In genomic region chr1:205666372-205667166, GRCh38 we compare ENCODE assay signal across 21 cellular contexts. TPM values are rescaled to one million over a fixed set of nuclear protein-coding genes. Genes with fewer than 3 reads are reported as not detected.
DNase-seq lines count a peak whose midpoint lies in the region; ATAC-seq, FAIRE-seq and TF ChIP-seq lines count a peak whose summit lies in the region.
"Had no signal": no experiment of that assay in that cellular context is flagged by ENCODE, and none has a peak within 500 bp of the region (broad histone marks: within the 10 kb centered on the region; RNA-seq: fewer than 3 reads in every experiment).

No MANE protein-coding gene starts in this region.

- H3K9me2 ChIP-seq in SU-DHL-6 (replicated peaks; ENCODE audit: insufficient read depth, low read length) = no peaks in the 10 kb centered on the region

- WGBS in stomach, 5 donors = 44 to 71% (median 63%) methylated on average over 3 to 6 of the region's 6 CpGs

- DNase-seq in GM12891 (ENCODE audit: insufficient read length, low spot score) (no peak), left colon (peak; percentile 55 to 80), stomach (peak; percentile 52), iPS-NIHi11 (ENCODE audit: low spot score) (no peak), OCI-M2 (lab: John Stamatoyannopoulos, UW; ENCODE audit: unreplicated experiment) (no peak)
- no peak for DNase-seq in stimulated activated CD4-positive, alpha-beta T cell treated with anti-CD3 and anti-CD28 coated beads, Interleukin-1b, Interleukin-23, amount 100 ng/mL, for 48 hours
- DNase-seq: activated CD4-positive, alpha-beta T cell treated with anti-CD3 and anti-CD28 coated beads for 48 hours; DMS79 treated with DMSO at 0.1 percent for 48 hours; left cardiac atrium; midbrain; NCI-H1092; NCI-H2029 treated with DMSO at 0.1 percent for 48 hours; retina; SHP77; stimulated activated CD4-positive, alpha-beta T cell treated with anti-CD3 and anti-CD28 coated beads, Interleukin-12 subunit alpha, Interleukin-12 subunit beta, amount 100 ng/mL, for 4 hours; stimulated activated CD8-positive, alpha-beta memory T cell treated with anti-CD3 and anti-CD28 coated beads, Interleukin-4, amount 100 ng/mL, for 48 hours; T-cell; testis had no signal

- H3K9ac ChIP-seq in SU-DHL-6 (ENCODE audit: low read length) = peak overlapping the region; percentile 48

- FAIRE-seq in GM12891 (lab: Jason Lieb, UNC) = peak; percentile 26

- peaks cover 26% of the 10 kb centered on the region for H3K79me2 ChIP-seq in SU-DHL-6 (ENCODE audit: insufficient read depth, low read length)

- H3K36me3 ChIP-seq in SU-DHL-6 (ENCODE audit: low read length) (no peaks in the 10 kb centered on the region), stomach (peaks cover 0 to 8% (median 0%) of the 10 kb centered on the region in 4 donors)
- H3K36me3 ChIP-seq: neutrophil had no signal

- H2AFZ ChIP-seq in SU-DHL-6 (ENCODE audit: low read depth, low read length, severe bottlenecking) = no peak overlapping the region

- peak; percentile 76 for ATAC-seq in left colon
- ATAC-seq: activated naive CD4-positive, alpha-beta T cell treated with anti-CD3 and anti-CD28 coated beads, Interleukin-2, amount 50 U/mL, for 72 hours; left cardiac atrium; T-cell had no signal

- H3K27ac ChIP-seq in SU-DHL-6 (ENCODE audit: low read depth, low read length) = peak overlapping the region; percentile 94
- H3K27ac ChIP-seq in stomach = peak overlapping the region; percentile 42 to 87 (median 70)
- H3K27ac ChIP-seq: neutrophil, testis had no signal

- H4K20me1 ChIP-seq in SU-DHL-6 (ENCODE audit: low read depth, low read length) = no peaks in the 10 kb centered on the region

- H3K4me3 ChIP-seq in SU-DHL-6 (ENCODE audit: insufficient read depth, low read length, poor library complexity, severe bottlenecking) = peak overlapping the region; percentile 2
- H3K4me3 ChIP-seq in stomach = no peak overlapping the region
- H3K4me3 ChIP-seq: testis had no signal

- TF ChIP-seq EP300 in stomach (IDR thresholded peaks at IDR 0.05) = no peak

- H3F3A ChIP-seq in SU-DHL-6 (ENCODE audit: insufficient read depth) = peaks cover 59% of the 10 kb centered on the region

- intact Hi-C loops in left colon (cut with DNase I, micrococcal nuclease) = no loop called here
- intact Hi-C loops in stomach (cut with DNase I; ENCODE audit: low total_unique reads) = loop anchor here (10.0 kb wide), 1 partner anchor 48 kb away; no protein-coding TSS in a partner anchor

- H3K4me2 ChIP-seq in SU-DHL-6 (ENCODE audit: low read depth, low read length, poor library complexity, severe bottlenecking) = peak overlapping the region; percentile 85

- peaks cover 32 to 94% (median 53%) of the 10 kb centered on the region in 4 donors for H3K4me1 ChIP-seq in stomach

- H3K27me3 ChIP-seq in SU-DHL-6 (ENCODE audit: low read length) (no peaks in the 10 kb centered on the region), stomach (peaks cover 0 to 26% (median 0%) of the 10 kb centered on the region in 3 donors)
- H3K27me3 ChIP-seq: testis had no signal

- TF ChIP-seq CTCF in SU-DHL-6 (IDR thresholded peaks at IDR 0.05; ENCODE audit: insufficient read depth, low read length, poor library complexity, severe bottlenecking) = no peak
- TF ChIP-seq CTCF in stomach (IDR thresholded peaks at IDR 0.05) = no peak

- no peaks in the 10 kb centered on the region for H3K9me3 ChIP-seq in SU-DHL-6 (ENCODE audit: insufficient read depth, low read length)
- no peaks in the 10 kb centered on the region for H3K9me3 ChIP-seq in stomach
- H3K9me3 ChIP-seq: neutrophil, testis had no signal

- no peak for TF ChIP-seq POLR2A in GM12891 (IDR thresholded peaks at IDR 0.05; ENCODE audit: low read depth, low read length)
- no peak for TF ChIP-seq POLR2A in stomach (IDR thresholded peaks at IDR 0.05)

TF ChIP-seq in GM12891, 5 proteins besides CTCF, POLR2A, EP300 and RAD21:
- TF ChIP-seq SPI1 (IDR thresholded peaks at IDR 0.05; ENCODE audit: low read depth, low read length) (no peak), POU2F2 (IDR thresholded peaks at IDR 0.05; ENCODE audit: low read depth, low read length) (no peak), PAX5 (IDR thresholded peaks at IDR 0.05; ENCODE audit: insufficient read depth, low read length, severe bottlenecking) (no peak), POLR2AphosphoS5 (IDR thresholded peaks at IDR 0.05; ENCODE audit: low read depth, low read length) (no peak), TAF1 (IDR thresholded peaks at IDR 0.05; ENCODE audit: low read depth, low read length) (no peak)

RNA-seq across cellular contexts. Expression of gene SLC45A3, which starts 13.7 kb away (rescaled TPM):
- 1.4 TPM for polyA plus RNA-seq in GM12891 (2012; ENCODE audit: low read depth, missing spikeins)
- 10 to 100 TPM; 19.5 to 30.8 TPM for total RNA-seq in left colon
- 10 to 100 TPM in 3 of 5 donors, 1 to 10 TPM in 2; 4.5 to 30.1 (median 21.4) TPM for total RNA-seq in stomach
- 1 to 10 TPM; 1.6 to 8.2 (median 3.8) TPM for polyA plus RNA-seq in stomach

RNA-seq across cellular contexts. Expression of gene ELK4, which starts 34.8 kb away (rescaled TPM):
- polyA plus RNA-seq in GM12891 (2012; ENCODE audit: low read depth, missing spikeins) = 5.5 TPM
- total RNA-seq in left colon = 10 to 100 TPM; 37.4 to 39.5 TPM
- 10 to 100 TPM in 4 of 5 donors, 1 to 10 TPM in 1; 8.0 to 38.7 (median 18.1) TPM for total RNA-seq in stomach
- 1 to 10 TPM; 3.5 to 4.1 (median 4.0) TPM for polyA plus RNA-seq in stomach

Comparison
In these comparisons a context has a peak if more than half of its experiments do, and no peak if none do; other contexts are left out.
1. DNase-seq: peak in left colon (2 of 2) and stomach (single experiment); none in GM12891 (single experiment), iPS-NIHi11 (single experiment), OCI-M2 (single experiment) and stimulated activated CD4-positive, alpha-beta T cell treated with anti-CD3 and anti-CD28 coated beads, Interleukin-1b, Interleukin-23, amount 100 ng/mL, for 48 hours (single experiment).